14 cellular contexts compared by ENCODE assay signal in the genomic region with DNA sequence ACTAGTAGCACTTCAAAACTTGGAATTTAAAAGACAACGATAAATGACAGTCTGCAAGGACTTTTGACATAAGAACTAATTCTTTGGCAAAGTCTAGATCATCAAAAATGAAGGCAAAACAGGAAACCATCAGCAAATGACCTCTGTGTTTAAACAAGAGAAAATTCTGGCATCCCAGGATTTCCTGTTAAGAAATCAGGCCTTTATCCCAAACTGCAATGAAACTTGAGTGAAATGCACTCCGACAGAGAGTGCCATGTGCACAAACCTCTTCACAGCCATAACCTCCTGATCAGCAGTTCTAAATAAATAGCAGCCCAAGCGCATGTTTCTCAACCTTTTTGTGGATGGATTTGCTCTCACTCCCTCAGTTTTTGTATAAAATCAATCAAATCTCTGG.
DNase-seq lines count a peak whose midpoint lies in the region; ATAC-seq and TF ChIP-seq lines count a peak whose summit lies in the region.
"Had no signal": no experiment of that assay in that cellular context is flagged by ENCODE, and none has a peak within 500 bp of the region (broad histone marks: within the 10 kb centered on the region; RNA-seq: fewer than 3 reads in every experiment).

No MANE protein-coding gene starts in this region.

- intact Hi-C loops in ascending aorta (cut with DNase I): loop anchor here (5.0 kb wide), 3 partner anchors 72 to 247 kb away; partner anchors contain the start of gene EEPD1

- H3K27me3 ChIP-seq in ascending aorta: no peaks in the 10 kb centered on the region
- H3K27me3 ChIP-seq in cardiac muscle cell: no peaks in the 10 kb centered on the region
- no peaks in the 10 kb centered on the region for H3K27me3 ChIP-seq in parathyroid adenoma (ENCODE audit: control insufficient read depth, insufficient read depth, low read length)

- H3K4me1 ChIP-seq in ascending aorta (peaks cover 9 to 38% of the 10 kb centered on the region in 2 donors), cardiac muscle cell (ENCODE audit: low read depth) (peaks cover 35% of the 10 kb centered on the region), parathyroid adenoma (peaks cover 35% of the 10 kb centered on the region)

- H3K9ac ChIP-seq in parathyroid adenoma: no peak overlapping the region

- no peak overlapping the region for H2AFZ ChIP-seq in parathyroid adenoma

- TF ChIP-seq CTCF in AG09319 (IDR thresholded peaks at IDR 0.05; ENCODE audit: low read depth, low read length) (no peak), ascending aorta (IDR thresholded peaks at IDR 0.05) (no peak), cardiac muscle cell (IDR thresholded peaks at IDR 0.05; ENCODE audit: low read depth, low read length) (no peak), parathyroid adenoma (IDR thresholded peaks at IDR 0.05) (no peak)

- no peaks in the 10 kb centered on the region for H3K9me3 ChIP-seq in ascending aorta
- no peaks in the 10 kb centered on the region for H3K9me3 ChIP-seq in cardiac muscle cell (ENCODE audit: low read depth)
- H3K9me3 ChIP-seq in parathyroid adenoma (ENCODE audit: control insufficient read depth, low read length): no peaks in the 10 kb centered on the region

- H3K27ac ChIP-seq in ascending aorta (peak overlapping the region; percentile 61 to 68), cardiac muscle cell (peak overlapping the region; percentile 14), parathyroid adenoma (peak overlapping the region; percentile 36)

- no peak overlapping the region for H3K4me3 ChIP-seq in ascending aorta
- no peak overlapping the region for H3K4me3 ChIP-seq in cardiac muscle cell
- H3K4me3 ChIP-seq in parathyroid adenoma (ENCODE audit: low read depth, low read length): no peak overlapping the region

- no peaks in the 10 kb centered on the region for H3K79me2 ChIP-seq in parathyroid adenoma

- peak overlapping the region; percentile 34 for H3K4me2 ChIP-seq in parathyroid adenoma (ENCODE audit: low read length)

- peak; percentile 59 for DNase-seq in AG09319 (ENCODE audit: extremely low read depth, low read depth)
- no peak for DNase-seq in ascending aorta (ENCODE audit: low spot score in 2 of 2)
- peak in 1 of 2 donors; percentile 72 for DNase-seq in cardiac muscle cell (ENCODE audit: low read depth in 1 of 2, low spot score in 1 of 2)
- no peak for DNase-seq in NCI-H1694 (lab: John Stamatoyannopoulos, UW)
- DNase-seq in activated CD4-positive, alpha-beta T cell treated with anti-CD3 and anti-CD28 coated beads for 48 hours: no peak
- no peak for DNase-seq in inferior parietal cortex (ENCODE audit: extremely low spot score)
- DNase-seq: activated CD4-positive, alpha-beta T cell treated with anti-CD3 and anti-CD28 coated beads, Interleukin-2, amount 10 ng/mL, durations not matched to agents 7 days and 5 days; activated T-cell treated with anti-CD3 and anti-CD28 coated beads, Interleukin-2, amount 50 U/mL, for 1 hour; foreskin melanocyte; islet precursor cell; SHP77 treated with DMSO at 0.1 percent for 48 hours; T1000 had no signal

- H3K36me3 ChIP-seq in ascending aorta: no peaks in the 10 kb centered on the region
- no peaks in the 10 kb centered on the region for H3K36me3 ChIP-seq in cardiac muscle cell
- H3K36me3 ChIP-seq in parathyroid adenoma (ENCODE audit: control insufficient read depth, insufficient read depth, low read length): no peaks in the 10 kb centered on the region

- ATAC-seq in HG02642 (IDR thresholded peaks at IDR 0.05; ENCODE audit: poor library complexity, unreplicated experiment): no peak

Comparison
In these comparisons a context has a peak if more than half of its experiments do, and no peak if none do; other contexts are left out.
1. H3K27ac ChIP-seq: peak in every context shown above with its lines; median percentile 64 in ascending aorta; 36 in parathyroid adenoma; 14 in cardiac muscle cell.